ENCODE assay signal across 21 cellular contexts in genomic region chr2:79874015-79874414, GRCh38.
"Had no signal": no experiment of that assay in that cellular context is flagged by ENCODE, and none has a peak within 500 bp of the region (broad histone marks: within the 10 kb centered on the region; RNA-seq: fewer than 3 reads in every experiment).

No MANE protein-coding gene starts in this region.

- H3K9me3 ChIP-seq: left ventricle myocardium inferior, ovary, prostate gland, tibial nerve, upper lobe of left lung, vagina had no signal

- FAIRE-seq: keratinocyte had no signal

- DNase-seq: hippocampal formation; left ventricle myocardium inferior; mesendoderm; naive B cell; natural killer cell; nephron progenitor cell; ovary; retina; right cardiac atrium; stimulated activated CD4-positive, alpha-beta T cell treated with anti-CD3 and anti-CD28 coated beads, Interleukin-4, amount 100 ng/mL, for 24 hours; stimulated activated naive CD4-positive, alpha-beta T cell had no signal

- H3K4me2 ChIP-seq: neural progenitor cell had no signal

- H3K4me1 ChIP-seq: left ventricle myocardium inferior, neural progenitor cell, prostate gland, tibial nerve, upper lobe of left lung, vagina had no signal

- H3K36me3 ChIP-seq: left ventricle myocardium inferior, neural progenitor cell, ovary, prostate gland, tibial nerve, upper lobe of left lung, vagina had no signal

- H3K9ac ChIP-seq: neural progenitor cell had no signal

- H3K27ac ChIP-seq: left ventricle myocardium inferior, neural progenitor cell, ovary, prostate gland, skin epidermis, tibial nerve, upper lobe of left lung, vagina had no signal

- ATAC-seq: natural killer cell; right cardiac atrium; sciatic nerve; stimulated activated effector memory CD8-positive, alpha-beta T cell treated with anti-CD3 and anti-CD28 coated beads, Interleukin-12 subunit alpha, Interleukin-12 subunit beta, amount 100 ng/mL, for 72 hours had no signal

- H3K27me3 ChIP-seq: neural progenitor cell, ovary, tibial nerve, upper lobe of left lung, vagina had no signal

- H2AFZ ChIP-seq: neural progenitor cell had no signal

- H3K4me3 ChIP-seq: left ventricle myocardium inferior, lung, neural progenitor cell, ovary, prostate gland, skin epidermis, tibial nerve, upper lobe of left lung, vagina had no signal
